In the genomic region with DNA sequence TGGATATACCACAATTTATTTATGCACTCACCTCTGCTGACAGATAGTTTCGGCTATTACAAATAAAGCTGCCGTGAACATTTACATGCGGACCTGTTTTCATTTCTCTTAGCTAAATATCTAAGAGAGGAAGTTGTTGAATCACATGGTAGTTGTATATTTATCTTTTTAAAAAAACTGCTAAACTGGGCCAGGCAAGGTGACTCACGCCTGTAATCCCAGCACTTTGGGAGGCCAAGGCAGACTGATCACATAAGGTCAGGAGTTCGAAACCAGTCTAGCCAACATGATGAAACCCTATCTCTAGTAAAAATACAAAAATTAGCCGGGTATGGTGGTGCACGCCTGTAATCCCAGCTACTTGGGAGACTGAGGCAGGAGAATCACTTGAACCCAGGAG, we compare ENCODE assay signal across 8 cellular contexts.
DNase-seq lines count a peak whose midpoint lies in the region; ATAC-seq and TF ChIP-seq lines count a peak whose summit lies in the region.
"Not testable (repeated sequence)": the region's sequence is repeated elsewhere in the genome, so short reads cannot be mapped to it uniquely, and the experiment has no call there.

No MANE protein-coding gene starts in this region.

- H2AFZ ChIP-seq in fibroblast of lung (ENCODE audit: low read length): not testable (repeated sequence)

- not testable (repeated sequence) for H3K4me3 ChIP-seq in SJSA1; astrocyte of the spinal cord (ENCODE audit: low read depth, low read length); fibroblast of lung (replicated peaks in 1 of 4; ENCODE audit: control extremely low read depth in 1 of 4, insufficient read depth in 1 of 4, low read depth in 3 of 4, low read length in 4 of 4); gastrocnemius medialis

- H3K36me3 ChIP-seq in SJSA1; fibroblast of lung (ENCODE audit: control insufficient read depth, insufficient read depth, low read length); gastrocnemius medialis: not testable (repeated sequence)

- not testable (repeated sequence) for TF ChIP-seq POLR2A in gastrocnemius medialis (IDR thresholded peaks at IDR 0.05)

- H4K20me1 ChIP-seq in fibroblast of lung (ENCODE audit: control insufficient read depth, extremely low read depth, insufficient read depth, low read length): not testable (repeated sequence)

- ATAC-seq in gastrocnemius medialis: not testable (repeated sequence)

- intact Hi-C loops in gastrocnemius medialis (cut with DNase I; ENCODE audit: low total_unique reads): loop anchor here (2.0 kb wide), 1 partner anchor 234 kb away; no protein-coding TSS in a partner anchor

- not testable (repeated sequence) for H3K9ac ChIP-seq in fibroblast of lung (ENCODE audit: insufficient read depth, low read length)

- DNase-seq in A172 (ENCODE audit: low spot score) (peak; percentile 27), EL (peak; percentile 69), LHCN-M2 (ENCODE audit: low read depth) (peak; percentile 54), SJSA1 (ENCODE audit: low read depth in 1 of 2, low spot score in 2 of 2) (peak in 1 of 2 experiments; percentile 60), astrocyte of the spinal cord (ENCODE audit: low read depth, low spot score) (peak; percentile 71), fibroblast of lung (ENCODE audit: low read depth in 2 of 2) (peak; percentile 64 to 71), iris pigment epithelial cell (ENCODE audit: low read depth) (peak; percentile 86)
- not testable (repeated sequence) for DNase-seq in gastrocnemius medialis

- not testable (repeated sequence) for H3K27me3 ChIP-seq in SJSA1 (replicated peaks); fibroblast of lung (ENCODE audit: control insufficient read depth, insufficient read depth, low read length); gastrocnemius medialis

- not testable (repeated sequence) for H3K4me2 ChIP-seq in fibroblast of lung (ENCODE audit: extremely low read depth, insufficient read depth, low read length)

- not testable (repeated sequence) for TF ChIP-seq CTCF in astrocyte of the spinal cord (IDR thresholded peaks at IDR 0.05; ENCODE audit: low read depth, low read length); fibroblast of lung (conservative IDR thresholded peaks at IDR 0.05 in 1 of 2, IDR thresholded peaks at IDR 0.05 in 1 of 2; ENCODE audit: low read depth in 1 of 2, low read length in 2 of 2); gastrocnemius medialis (IDR thresholded peaks at IDR 0.05 in 4 of 5, conservative IDR thresholded peaks at IDR 0.05 in 1 of 5)

- H3K79me2 ChIP-seq in fibroblast of lung (ENCODE audit: control insufficient read depth, insufficient read depth, low read length): not testable (repeated sequence)

- H3K27ac ChIP-seq in SJSA1: 0 out of 2 replicates have a peak overlapping the region, but pooled peaks have one; percentile 1
- H3K27ac ChIP-seq in fibroblast of lung (ENCODE audit: insufficient read depth, low read length): not testable (repeated sequence)
- H3K27ac ChIP-seq in gastrocnemius medialis: peak overlapping the region; percentile 90 to 97 (median 94)

- in situ Hi-C loops in astrocyte of the spinal cord (cut with HindIII; ENCODE audit: low sequenced_read_pairs): not testable (repeated sequence)
- in situ Hi-C loops in gastrocnemius medialis (cut with MboI; ENCODE audit: low sequenced_read_pairs in 4 of 4): loop anchor here in 1 of 4 donors (5.0 kb wide), 1 partner anchor 36 kb away; no protein-coding TSS in a partner anchor

- H3K4me1 ChIP-seq in SJSA1 (replicated peaks) (peaks cover 33% of the 10 kb centered on the region), fibroblast of lung (ENCODE audit: control insufficient read depth, extremely low read depth, insufficient read depth, low read length) (peaks cover 13% of the 10 kb centered on the region), gastrocnemius medialis (peaks cover 56 to 73% of the 10 kb centered on the region in 2 donors)

- H3K9me3 ChIP-seq in SJSA1 (replicated peaks); fibroblast of lung (ENCODE audit: control insufficient read depth, insufficient read depth, low read depth, low read length); gastrocnemius medialis: not testable (repeated sequence)
